20 cellular contexts compared by ENCODE assay signal in genomic region chr11:82225502-82225901, GRCh38.
DNase-seq lines count a peak whose midpoint lies in the region; ATAC-seq, FAIRE-seq and TF ChIP-seq lines count a peak whose summit lies in the region.
"Had no signal": no experiment of that assay in that cellular context is flagged by ENCODE, and none has a peak within 500 bp of the region (broad histone marks: within the 10 kb centered on the region; RNA-seq: fewer than 3 reads in every experiment).

No MANE protein-coding gene starts in this region.

- no peaks in the 10 kb centered on the region for H3K9me3 ChIP-seq in MM.1S (replicated peaks; ENCODE audit: insufficient read depth, low read length)
- H3K9me3 ChIP-seq in GM12878 (replicated peaks; ENCODE audit: control insufficient read depth, insufficient read depth, low read length): no peaks in the 10 kb centered on the region
- H3K9me3 ChIP-seq: A549, BE2C had no signal

- CTCF ChIA-PET in GM12878 (lab: Yijun Ruan, JAX): interaction anchor here (1.5 to 3.3 kb wide), 3 partner anchors 438 to 582 kb away, joined by 4 to 9 read pairs (median 6); no protein-coding TSS in a partner anchor

- RAD21 ChIA-PET in GM12878 (lab: Charles Lee; ENCODE audit: unreplicated experiment): no interaction called here

- TF ChIP-seq POLR2A in GM12878 (IDR thresholded peaks at IDR 0.05; ENCODE audit: low read depth, low read length): no peak

- POLR2A ChIA-PET in GM12878 (lab: Charles Lee): no interaction called here

- TF ChIP-seq CTCF in MM.1S (IDR thresholded peaks at IDR 0.05; ENCODE audit: low read length): no peak
- TF ChIP-seq CTCF in GM12878 (IDR thresholded peaks at IDR 0.05 in 2 of 3, conservative IDR thresholded peaks at IDR 0.05 in 1 of 3; ENCODE audit: control insufficient read depth in 2 of 3, extremely low read depth in 1 of 3, insufficient read depth in 1 of 3, low read depth in 3 of 3, low read length in 3 of 3): no peak

- in situ Hi-C loops in GM12878 (cut with MboI): no loop called here

- BruUV-seq in GM12878 (replicated peaks; lab: Mats Ljungman, UMichigan): no TSS peak

- DNase-seq in DMS53 (lab: John Stamatoyannopoulos, UW) (peak; percentile 56), DMS53 treated with DMSO at 0.1 percent for 48 hours (lab: John Stamatoyannopoulos, UW; ENCODE audit: unreplicated experiment) (no peak), MM.1S (peak; percentile 42), GM12878 (ENCODE audit: low read depth, low spot score) (no peak), NCI-H1048 (lab: John Stamatoyannopoulos, UW) (no peak), NCI-H2171 (lab: John Stamatoyannopoulos, UW) (no peak)
- DNase-seq: ACHN; AML-193; BE2C; CD4-positive, alpha-beta T cell; CD8-positive, alpha-beta memory T cell; DMS 273 treated with DMSO at 0.1 percent for 48 hours; DND-41; HCEC 1CT had no signal

- H3K9ac ChIP-seq in MM.1S (ENCODE audit: low read length) (no peak overlapping the region), GM12878 (ENCODE audit: control insufficient read depth, insufficient read depth, low read length) (no peak overlapping the region)
- H3K9ac ChIP-seq: BLaER1 treated with 17β-estradiol and CSF1 and Interleukin-3, amounts not matched to agents 10 nM and 100 nM had no signal

- H3F3A ChIP-seq in MM.1S (ENCODE audit: insufficient read depth, low read length): no peaks in the 10 kb centered on the region

- no peaks in the 10 kb centered on the region for H3K4me1 ChIP-seq in MM.1S (ENCODE audit: low read length)
- H3K4me1 ChIP-seq in GM12878 (ENCODE audit: control insufficient read depth, insufficient read depth, low read length): no peaks in the 10 kb centered on the region
- H3K4me1 ChIP-seq: A549; BE2C; BLaER1 treated with 17β-estradiol and CSF1 and Interleukin-3, amounts not matched to agents 10 nM and 100 nM had no signal

- H3K27ac ChIP-seq in MM.1S (ENCODE audit: low read length) (peak overlapping the region; percentile 2; the same call in 1 of the 2 replicates), GM12878 (ENCODE audit: control insufficient read depth, insufficient read depth) (no peak overlapping the region)
- H3K27ac ChIP-seq: 22Rv1; A549; BLaER1 treated with 17β-estradiol and CSF1 and Interleukin-3, amounts not matched to agents 10 nM and 100 nM had no signal

- ATAC-seq in GM12878: 0 out of 3 replicates have a peak, but pooled peaks have one; percentile 38
- ATAC-seq: A549 had no signal

- H3K36me3 ChIP-seq in MM.1S (replicated peaks; ENCODE audit: insufficient read depth, low read length) (no peaks in the 10 kb centered on the region), GM12878 (ENCODE audit: control insufficient read depth in 2 of 2, insufficient read depth in 2 of 2, low read length in 1 of 2) (no peaks in the 10 kb centered on the region)
- H3K36me3 ChIP-seq: BE2C; BLaER1 treated with 17β-estradiol and CSF1 and Interleukin-3, amounts not matched to agents 10 nM and 100 nM had no signal

- SMC1A ChIA-PET in GM12878 (lab: Charles Lee; ENCODE audit: uncharacterized antibody, unreplicated experiment): no interaction called here

- no peak overlapping the region for H3K4me3 ChIP-seq in MM.1S (ENCODE audit: low read length)
- no peak overlapping the region for H3K4me3 ChIP-seq in GM12878
- H3K4me3 ChIP-seq: A549; BLaER1 treated with 17β-estradiol and CSF1 and Interleukin-3, amounts not matched to agents 10 nM and 100 nM had no signal

- H3K27me3 ChIP-seq in MM.1S (replicated peaks; ENCODE audit: insufficient read depth, low read length) (no peaks in the 10 kb centered on the region), GM12878 (replicated peaks in 1 of 2; ENCODE audit: control insufficient read depth in 2 of 2, insufficient read depth in 2 of 2, low read length in 1 of 2) (no peaks in the 10 kb centered on the region; a peak in 1 of 4 replicates)
- H3K27me3 ChIP-seq: BE2C; BLaER1 treated with 17β-estradiol and CSF1 and Interleukin-3, amounts not matched to agents 10 nM and 100 nM had no signal

- H3K9me2 ChIP-seq in MM.1S (replicated peaks; ENCODE audit: insufficient read depth, low read length): no peaks in the 10 kb centered on the region

- H2AFZ ChIP-seq in MM.1S (ENCODE audit: low read length) (no peak overlapping the region), GM12878 (ENCODE audit: control insufficient read depth, low read depth, low read length) (no peak overlapping the region)

- no peak for TF ChIP-seq EP300 in GM12878 (IDR thresholded peaks at IDR 0.05; ENCODE audit: borderline replicate concordance in 1 of 2, control insufficient read depth in 1 of 2, low read depth in 2 of 2, low read length in 2 of 2)

- H4K20me1 ChIP-seq in MM.1S (ENCODE audit: insufficient read depth, low read length) (no peaks in the 10 kb centered on the region), GM12878 (ENCODE audit: control insufficient read depth, insufficient read depth) (no peaks in the 10 kb centered on the region)
- H4K20me1 ChIP-seq: BLaER1 treated with 17β-estradiol and CSF1 and Interleukin-3, amounts not matched to agents 10 nM and 100 nM had no signal

- no peaks in the 10 kb centered on the region for H3K79me2 ChIP-seq in MM.1S (ENCODE audit: low read length)
- no peaks in the 10 kb centered on the region for H3K79me2 ChIP-seq in GM12878 (ENCODE audit: control insufficient read depth, insufficient read depth, low read length)

- intact Hi-C loops in GM12878 (cut with micrococcal nuclease; ENCODE audit: unreplicated experiment): loop anchor here (5.0 kb wide), 1 partner anchor 568 kb away; no protein-coding TSS in a partner anchor

- FAIRE-seq in GM12878 (lab: Jason Lieb, UNC): no peak
- FAIRE-seq: A549, D721Med, GM18507, H1 had no signal

- no peak overlapping the region for H3K4me2 ChIP-seq in MM.1S (ENCODE audit: low read depth, low read length)
- H3K4me2 ChIP-seq in GM12878 (ENCODE audit: control insufficient read depth, insufficient read depth): no peak overlapping the region
- H3K4me2 ChIP-seq: A549; BLaER1 treated with 17β-estradiol and CSF1 and Interleukin-3, amounts not matched to agents 10 nM and 100 nM had no signal

- 0% methylated on average over 2 of the region's 2 CpGs for WGBS in GM12878 (ENCODE audit: insufficient coverage, insufficient replicate concordance, low lambda C conversion rate, missing lambda C conversion rate)

- no peak for TF ChIP-seq RAD21 in GM12878 (IDR thresholded peaks at IDR 0.05; ENCODE audit: insufficient read depth, low read depth, low read length)

TF ChIP-seq in GM12878, 131 proteins besides CTCF, POLR2A, EP300 and RAD21 (continues in another document):
- TF ChIP-seq PKNOX1 (IDR thresholded peaks at IDR 0.05) (no peak), IRF3 (IDR thresholded peaks at IDR 0.05) (no peak), E2F8 (IDR thresholded peaks at IDR 0.05; ENCODE audit: low read depth, partially characterized antibody) (no peak), WRNIP1 (IDR thresholded peaks at IDR 0.05; ENCODE audit: borderline replicate concordance, low read depth, low read length) (no peak), NR2F1 (conservative IDR thresholded peaks at IDR 0.05) (no peak), RCOR1 (conservative IDR thresholded peaks at IDR 0.05; ENCODE audit: low read depth, low read length) (no peak), TCF12 (IDR thresholded peaks at IDR 0.05; ENCODE audit: low read depth, low read length) (no peak)

Comparison
In these comparisons a context has a peak if more than half of its experiments do, and no peak if none do; other contexts are left out.
1. DNase-seq: peak in DMS53 (single experiment) and MM.1S (single experiment); none in DMS53 treated with DMSO at 0.1 percent for 48 hours (single experiment), GM12878 (single experiment), NCI-H1048 (single experiment) and NCI-H2171 (single experiment).